Comparison of ENCODE assay signal across 22 cellular contexts in genomic region chr1:15393475-15394260, GRCh38. TPM values are rescaled to one million over a fixed set of nuclear protein-coding genes. Genes with fewer than 3 reads are reported as not detected.
DNase-seq lines count a peak whose midpoint lies in the region; ATAC-seq, FAIRE-seq and TF ChIP-seq lines count a peak whose summit lies in the region.
"Had no signal": no experiment of that assay in that cellular context is flagged by ENCODE, and none has a peak within 500 bp of the region (broad histone marks: within the 10 kb centered on the region; RNA-seq: fewer than 3 reads in every experiment).

No MANE protein-coding gene starts in this region.

- peaks cover 3% of the 10 kb centered on the region for H3K9me3 Mint-ChIP-seq in activated CD8-positive, alpha-beta memory T cell treated with anti-CD3 and anti-CD28 coated beads, Interleukin-2, amount 10 ng/mL, durations not matched to agents 7 days and 5 days (ENCODE audit: low read depth)
- H3K9me3 Mint-ChIP-seq: CD4-positive, alpha-beta T cell; HFFc6 had no signal

- POLR2A ChIA-PET in A549 (lab: Yijun Ruan, JAX), result no interaction called here

- ATAC-seq in A549 (peak in 1 of 2 experiments; percentile 41; a peak in 3 of 6 replicates), mucosa of descending colon (peak; percentile 30), GM18858 (IDR thresholded peaks at IDR 0.05; ENCODE audit: unreplicated experiment) (no peak)
- no peak for ATAC-seq in activated CD8-positive, alpha-beta memory T cell treated with anti-CD3 and anti-CD28 coated beads, Interleukin-2, amount 10 ng/mL, durations not matched to agents 7 days and 5 days
- ATAC-seq: GM12878 had no signal

- H3K9me3 ChIP-seq in A549 (no peaks in the 10 kb centered on the region), NT2/D1 (ENCODE audit: insufficient read depth, low read length) (no peaks in the 10 kb centered on the region; the same call in 1 of the 2 replicates), hepatocyte (ENCODE audit: low read depth) (no peaks in the 10 kb centered on the region), mucosa of descending colon (no peaks in the 10 kb centered on the region)

- TF ChIP-seq EP300 in A549 (IDR thresholded peaks at IDR 0.05), result no peak

- no peak for TF ChIP-seq CTCF in A549 (IDR thresholded peaks at IDR 0.05)
- no peak for TF ChIP-seq CTCF in hepatocyte (IDR thresholded peaks at IDR 0.05; ENCODE audit: poor library complexity)
- no peak for TF ChIP-seq CTCF in mucosa of descending colon (IDR thresholded peaks at IDR 0.05)

- H3K4me1 ChIP-seq in A549 (peaks cover 10% of the 10 kb centered on the region), NT2/D1 (ENCODE audit: insufficient read depth, insufficient read length) (peaks cover 2% of the 10 kb centered on the region), hepatocyte (ENCODE audit: insufficient read depth) (peaks cover 10% of the 10 kb centered on the region), mucosa of descending colon (ENCODE audit: low read depth) (no peaks in the 10 kb centered on the region)

- H3K4me1 Mint-ChIP-seq in activated CD8-positive, alpha-beta memory T cell treated with anti-CD3 and anti-CD28 coated beads, Interleukin-2, amount 10 ng/mL, durations not matched to agents 7 days and 5 days, result no peaks in the 10 kb centered on the region
- H3K4me1 Mint-ChIP-seq: B cell had no signal

- H3K79me2 ChIP-seq in hepatocyte, result no peaks in the 10 kb centered on the region

- CTCF ChIA-PET in A549 (lab: Yijun Ruan, JAX), result interaction anchor here (0.7 to 1.3 kb wide), 2 partner anchors 14 to 85 kb away, joined by 3 read pairs; no protein-coding TSS in a partner anchor
- CTCF ChIA-PET in activated CD8-positive, alpha-beta memory T cell treated with anti-CD3 and anti-CD28 coated beads, Interleukin-2, amount 10 ng/mL, durations not matched to agents 7 days and 5 days (lab: Charles Lee), result no interaction called here

- H3K36me3 ChIP-seq in NT2/D1 (ENCODE audit: insufficient read depth, insufficient read length, low read length) (no peaks in the 10 kb centered on the region), hepatocyte (replicated peaks; ENCODE audit: insufficient read depth, low read depth) (no peaks in the 10 kb centered on the region), mucosa of descending colon (ENCODE audit: low read depth) (no peaks in the 10 kb centered on the region)

- DNase-seq in A549 (ENCODE audit: low read depth in 1 of 2, low spot score in 1 of 2) (no peak), NT2/D1 (ENCODE audit: low read depth, low spot score) (no peak), hepatocyte (ENCODE audit: low spot score) (no peak), mucosa of descending colon (no peak), midbrain (lab: John Stamatoyannopoulos, UW) (no peak), OCI-M2 (lab: John Stamatoyannopoulos, UW; ENCODE audit: unreplicated experiment) (no peak)
- no peak for DNase-seq in activated CD8-positive, alpha-beta memory T cell treated with anti-CD3 and anti-CD28 coated beads, Interleukin-2, amount 10 ng/mL, durations not matched to agents 7 days and 5 days
- DNase-seq: 8988T; C1 segment of cervical spinal cord; Calu3; CD4-positive, alpha-beta T cell; DMS 273 treated with DMSO at 0.1 percent for 48 hours; HCEC 1CT; HFFc6 had no signal

- no peaks in the 10 kb centered on the region for H3K36me3 Mint-ChIP-seq in activated CD8-positive, alpha-beta memory T cell treated with anti-CD3 and anti-CD28 coated beads, Interleukin-2, amount 10 ng/mL, durations not matched to agents 7 days and 5 days

- no peak for FAIRE-seq in A549 (lab: Jason Lieb, UNC)
- FAIRE-seq: GM12878, GM18507, H1 had no signal

- H3K27ac Mint-ChIP-seq in activated CD8-positive, alpha-beta memory T cell treated with anti-CD3 and anti-CD28 coated beads, Interleukin-2, amount 10 ng/mL, durations not matched to agents 7 days and 5 days, result no peak overlapping the region
- H3K27ac Mint-ChIP-seq: B cell; CD4-positive, alpha-beta T cell; HFFc6 had no signal

- intact Hi-C loops in mucosa of descending colon (cut with DNase I, micrococcal nuclease), result no loop called here

- H4K20me1 ChIP-seq in hepatocyte (ENCODE audit: insufficient read depth, poor library complexity, severe bottlenecking), result no peaks in the 10 kb centered on the region

- TF ChIP-seq POLR2A in A549 (IDR thresholded peaks at IDR 0.05; ENCODE audit: low read length), result no peak

- peak overlapping the region; percentile 26 for H3K9ac ChIP-seq in NT2/D1 (ENCODE audit: insufficient read length, low read depth)

- H3K4me3 ChIP-seq in A549, result no peak overlapping the region
- no peak overlapping the region for H3K4me3 ChIP-seq in NT2/D1 (ENCODE audit: insufficient read length, low read depth)
- no peak overlapping the region for H3K4me3 ChIP-seq in hepatocyte
- H3K4me3 ChIP-seq in mucosa of descending colon, result no peak overlapping the region
- H3K4me3 ChIP-seq: GM12878 had no signal

- H3K4me2 ChIP-seq in A549 (peak overlapping the region; percentile 46; the same call in 2 of the 3 replicates), hepatocyte (peak overlapping the region; percentile 3)

- H3K27me3 ChIP-seq in NT2/D1 (ENCODE audit: insufficient read depth, insufficient read length), result no peaks in the 10 kb centered on the region
- no peaks in the 10 kb centered on the region for H3K27me3 ChIP-seq in hepatocyte

- no peak overlapping the region for H3K4me3 Mint-ChIP-seq in activated CD8-positive, alpha-beta memory T cell treated with anti-CD3 and anti-CD28 coated beads, Interleukin-2, amount 10 ng/mL, durations not matched to agents 7 days and 5 days
- H3K4me3 Mint-ChIP-seq: B cell; CD4-positive, alpha-beta T cell; HFFc6 had no signal

- no peaks in the 10 kb centered on the region for H3K9me2 ChIP-seq in hepatocyte (replicated peaks; ENCODE audit: insufficient read depth)

- H3K27me3 Mint-ChIP-seq in activated CD8-positive, alpha-beta memory T cell treated with anti-CD3 and anti-CD28 coated beads, Interleukin-2, amount 10 ng/mL, durations not matched to agents 7 days and 5 days, result peaks cover 7% of the 10 kb centered on the region

- 44% methylated on average over 9 of the region's 9 CpGs for WGBS in A549 (ENCODE audit: missing lambda C conversion rate)
- WGBS in hepatocyte (ENCODE audit: low lambda C conversion rate, missing lambda C conversion rate), result 53% methylated on average over 9 of the region's 9 CpGs

- no peak overlapping the region for H2AFZ ChIP-seq in hepatocyte

- no peak for TF ChIP-seq RAD21 in A549 (conservative IDR thresholded peaks at IDR 0.05 in 1 of 2, IDR thresholded peaks at IDR 0.05 in 1 of 2)

- H3K27ac ChIP-seq in A549 (peak overlapping the region; percentile 19 to 67; a peak in 3 of 6 replicates), hepatocyte (no peak overlapping the region)
- H3K27ac ChIP-seq: HL-60 had no signal

TF ChIP-seq in A549, 52 proteins besides CTCF, POLR2A, EP300 and RAD21:
- no peak for TF ChIP-seq MAZ (IDR thresholded peaks at IDR 0.05; ENCODE audit: borderline replicate concordance, low read depth, low read length)
- TF ChIP-seq CHD2 (IDR thresholded peaks at IDR 0.05; ENCODE audit: low read length, partially characterized antibody), result no peak

RNA-seq across cellular contexts. Expression of gene EFHD2, which starts 16.0 kb away (rescaled TPM):
- polyA plus RNA-seq in A549 (2011; rRNA removed) (26.5 and 33.1 TPM in 2 replicates), A549 (2017; fragmentation: RNase III; extraction: RNeasy Plus Mini Kit Qiagen cat#74134 plus additional on column Dnase treatment) (96.2 to 127 TPM (median 108 TPM) in 3 replicates), hepatocyte (63.7 and 67.5 TPM in 2 replicates)
- polyA plus RNA-seq in A549 (2012; cell fraction: cytosol; rRNA removed), result 138 and 184 TPM in 2 replicates
- polyA plus RNA-seq in A549 (2012; cell fraction: nucleus; rRNA removed), result 145 and 165 TPM in 2 replicates
- 10.8 and 19.0 TPM in 2 replicates for polyA minus RNA-seq in A549 (2011; rRNA and poly(A)+ RNA removed)
- total RNA-seq in hepatocyte (34.0 and 34.4 TPM in 2 replicates), mucosa of descending colon (100 to 1,000 TPM in 2 of 3 donors, 10 to 100 TPM in 1; 89.5 to 197 (median 154) TPM)
- total RNA-seq in activated CD8-positive, alpha-beta memory T cell treated with anti-CD3 and anti-CD28 coated beads, Interleukin-2, amount 10 ng/mL, durations not matched to agents 7 days and 5 days, result 10 to 100 TPM; 95.4 to 98.9 TPM

RNA-seq across cellular contexts. Expression of gene CTRC, which starts 44.6 kb away (rescaled TPM):
- polyA plus RNA-seq in A549 (2011; rRNA removed) (0.14 and 0.52 TPM in 2 replicates), A549 (2017; fragmentation: RNase III; extraction: RNeasy Plus Mini Kit Qiagen cat#74134 plus additional on column Dnase treatment) (0.14 to 0.25 TPM (median 0.18 TPM) in 3 replicates), hepatocyte (0.36 and 0.66 TPM in 2 replicates)
- 0.03 TPM in 2 replicates for polyA plus RNA-seq in A549 (2012; cell fraction: cytosol; rRNA removed)
- polyA plus RNA-seq in A549 (2012; cell fraction: nucleus; rRNA removed), result 1.5 and 2.2 TPM in 2 replicates
- polyA minus RNA-seq in A549 (2011; rRNA and poly(A)+ RNA removed), result 0.04 TPM in 1 of 2 replicates, not detected in the other
- total RNA-seq in hepatocyte (not detected in 2 replicates), mucosa of descending colon (not detected)
- total RNA-seq in activated CD8-positive, alpha-beta memory T cell treated with anti-CD3 and anti-CD28 coated beads, Interleukin-2, amount 10 ng/mL, durations not matched to agents 7 days and 5 days, result under 1 TPM; 0.68 to 0.93 TPM
- total RNA-seq: B cell, Calu3, Daoy, G401, HFFc6 had no signal
- polyA plus RNA-seq: H1 had no signal
